Comparison of ENCODE assay signal across 8 cellular contexts in genomic region chr4:189202182-189202868, GRCh38.
DNase-seq lines count a peak whose midpoint lies in the region; ATAC-seq and TF ChIP-seq lines count a peak whose summit lies in the region.

No MANE protein-coding gene starts in this region.

- POLR2A ChIA-PET in RWPE1 (lab: Yijun Ruan, JAX; ENCODE audit: low non-redundant PET) = no interaction called here

- H3K4me2 ChIP-seq in BLaER1 treated with 17β-estradiol and CSF1 and Interleukin-3, amounts not matched to agents 10 nM and 100 nM = peak overlapping the region; percentile 63 to 91 (median 82)

- no peaks in the 10 kb centered on the region for H3K36me3 ChIP-seq in BLaER1 treated with 17β-estradiol and CSF1 and Interleukin-3, amounts not matched to agents 10 nM and 100 nM
- no peaks in the 10 kb centered on the region for H3K36me3 ChIP-seq in KOPT-K1 (ENCODE audit: insufficient read depth, low read length)
- no peaks in the 10 kb centered on the region for H3K36me3 ChIP-seq in mesodermal cell (ENCODE audit: control insufficient read depth, insufficient read depth, low read length)
- no peaks in the 10 kb centered on the region for H3K36me3 ChIP-seq in subcutaneous abdominal adipose tissue (ENCODE audit: control insufficient read depth in 5 of 5, insufficient read depth in 5 of 5, low read length in 5 of 5)

- H3K27ac ChIP-seq in BLaER1 treated with 17β-estradiol and CSF1 and Interleukin-3, amounts not matched to agents 10 nM and 100 nM = peak overlapping the region in 10 of 11 experiments; percentile 2 to 66 (median 38); a peak in 16 of 22 replicates
- H3K27ac ChIP-seq in KOPT-K1 (ENCODE audit: low read depth, low read length, poor library complexity, severe bottlenecking) (peak overlapping the region; percentile 35), RWPE1 (no peak overlapping the region), dorsolateral prefrontal cortex (no peak overlapping the region), mesodermal cell (ENCODE audit: low read depth, low read length, severe bottlenecking) (peak overlapping the region; percentile 55), subcutaneous abdominal adipose tissue (ENCODE audit: low read depth, low read length) (no peak overlapping the region)

- peaks cover 4 to 20% (median 17%) of the 10 kb centered on the region in 10 experiments; a peak in 17 of 20 replicates for H3K4me1 ChIP-seq in BLaER1 treated with 17β-estradiol and CSF1 and Interleukin-3, amounts not matched to agents 10 nM and 100 nM
- H3K4me1 ChIP-seq in mesodermal cell (ENCODE audit: control insufficient read depth, insufficient read depth, low read length, poor library complexity, severe bottlenecking) = no peaks in the 10 kb centered on the region
- peaks cover 3 to 12% (median 5%) of the 10 kb centered on the region in 5 donors for H3K4me1 ChIP-seq in subcutaneous abdominal adipose tissue (ENCODE audit: control insufficient read depth in 5 of 5, insufficient read depth in 5 of 5, low read length in 5 of 5)

- TF ChIP-seq CTCF in RWPE1 (conservative IDR thresholded peaks at IDR 0.05; ENCODE audit: low read depth) = peak; percentile 94
- peak; percentile 39 to 88 (median 76) for TF ChIP-seq CTCF in dorsolateral prefrontal cortex (IDR thresholded peaks at IDR 0.05 in 54 of 56, conservative IDR thresholded peaks at IDR 0.05 in 2 of 56; ENCODE audit: low read depth in 1 of 56, partially characterized antibody in 56 of 56)

- peaks cover 0 to 7% (median 0%) of the 10 kb centered on the region in 11 experiments; a peak in 3 of 22 replicates for H3K27me3 ChIP-seq in BLaER1 treated with 17β-estradiol and CSF1 and Interleukin-3, amounts not matched to agents 10 nM and 100 nM
- peaks cover 0 to 31% (median 3%) of the 10 kb centered on the region in 45 donors for H3K27me3 ChIP-seq in dorsolateral prefrontal cortex
- peaks cover 0 to 3% (median 0%) of the 10 kb centered on the region in 5 donors for H3K27me3 ChIP-seq in subcutaneous abdominal adipose tissue (ENCODE audit: control insufficient read depth in 5 of 5, insufficient read depth in 4 of 5, low read length in 5 of 5)

- no peaks in the 10 kb centered on the region for H3K9me3 ChIP-seq in BLaER1 treated with 17β-estradiol and CSF1 and Interleukin-3, amounts not matched to agents 10 nM and 100 nM (replicated peaks in 1 of 11)
- H3K9me3 ChIP-seq in KOPT-K1 (ENCODE audit: insufficient read depth, low read length, poor library complexity, severe bottlenecking) = no peaks in the 10 kb centered on the region
- H3K9me3 ChIP-seq in mesodermal cell (ENCODE audit: control insufficient read depth, low read length) = no peaks in the 10 kb centered on the region
- H3K9me3 ChIP-seq in subcutaneous abdominal adipose tissue (ENCODE audit: control insufficient read depth in 5 of 5, low read length in 5 of 5) = no peaks in the 10 kb centered on the region

- CTCF ChIA-PET in RWPE1 (lab: Yijun Ruan, JAX) = interaction anchor here (0.6 to 1.8 kb wide), 12 partner anchors 9 to 1558 kb away, joined by 3 to 5 read pairs (median 3); no protein-coding TSS in a partner anchor

- peak overlapping the region; percentile 35 to 56 (median 43); a peak in 17 of 20 replicates for H3K4me3 ChIP-seq in BLaER1 treated with 17β-estradiol and CSF1 and Interleukin-3, amounts not matched to agents 10 nM and 100 nM
- H3K4me3 ChIP-seq in dorsolateral prefrontal cortex (peak overlapping the region in 45 of 59 donors; percentile 3 to 59 (median 28)), mesodermal cell (ENCODE audit: extremely low read depth, insufficient read depth, low read length, poor library complexity, severe bottlenecking) (no peak overlapping the region), subcutaneous abdominal adipose tissue (ENCODE audit: low read depth in 1 of 5, low read length in 5 of 5) (peak overlapping the region; percentile 45 to 67 (median 64))

- ATAC-seq in GM18867 (IDR thresholded peaks at IDR 0.05; ENCODE audit: unreplicated experiment) (peak; percentile 86), HG02938 (IDR thresholded peaks at IDR 0.05; ENCODE audit: unreplicated experiment) (no peak)

- WGBS in mesodermal cell (ENCODE audit: insufficient coverage in 2 of 2), 2 experiments = no CpG with 5 or more reads among the region's 16 CpGs

- peak overlapping the region; percentile 19 to 70 (median 46); a peak in 17 of 22 replicates for H3K9ac ChIP-seq in BLaER1 treated with 17β-estradiol and CSF1 and Interleukin-3, amounts not matched to agents 10 nM and 100 nM
- H3K9ac ChIP-seq in subcutaneous abdominal adipose tissue (ENCODE audit: low read length in 5 of 5) = peak overlapping the region in 3 of 5 donors; percentile 46 to 66 (median 56)

- peak; percentile 64 for DNase-seq in RWPE1 (ENCODE audit: low spot score)
- peak in 4 of 10 donors; percentile 7 to 58 (median 35) for DNase-seq in dorsolateral prefrontal cortex

- H4K20me1 ChIP-seq in BLaER1 treated with 17β-estradiol and CSF1 and Interleukin-3, amounts not matched to agents 10 nM and 100 nM = no peaks in the 10 kb centered on the region

- intact Hi-C loops in dorsolateral prefrontal cortex (cut with DNase I) = loop anchor here in 1 of 2 donors (10.0 kb wide), 1 partner anchor 1598 kb away; no protein-coding TSS in a partner anchor

Comparison
In these comparisons a context has a peak if more than half of its experiments do, and no peak if none do; other contexts are left out.
1. H3K27ac ChIP-seq: peak in BLaER1 treated with 17β-estradiol and CSF1 and Interleukin-3, amounts not matched to agents 10 nM and 100 nM (10 of 11), KOPT-K1 (single experiment) and mesodermal cell (single experiment); none in RWPE1 (single experiment), dorsolateral prefrontal cortex (0 of 59) and subcutaneous abdominal adipose tissue (single experiment).